Comparison of ENCODE assay signal across 8 cellular contexts in the genomic region with DNA sequence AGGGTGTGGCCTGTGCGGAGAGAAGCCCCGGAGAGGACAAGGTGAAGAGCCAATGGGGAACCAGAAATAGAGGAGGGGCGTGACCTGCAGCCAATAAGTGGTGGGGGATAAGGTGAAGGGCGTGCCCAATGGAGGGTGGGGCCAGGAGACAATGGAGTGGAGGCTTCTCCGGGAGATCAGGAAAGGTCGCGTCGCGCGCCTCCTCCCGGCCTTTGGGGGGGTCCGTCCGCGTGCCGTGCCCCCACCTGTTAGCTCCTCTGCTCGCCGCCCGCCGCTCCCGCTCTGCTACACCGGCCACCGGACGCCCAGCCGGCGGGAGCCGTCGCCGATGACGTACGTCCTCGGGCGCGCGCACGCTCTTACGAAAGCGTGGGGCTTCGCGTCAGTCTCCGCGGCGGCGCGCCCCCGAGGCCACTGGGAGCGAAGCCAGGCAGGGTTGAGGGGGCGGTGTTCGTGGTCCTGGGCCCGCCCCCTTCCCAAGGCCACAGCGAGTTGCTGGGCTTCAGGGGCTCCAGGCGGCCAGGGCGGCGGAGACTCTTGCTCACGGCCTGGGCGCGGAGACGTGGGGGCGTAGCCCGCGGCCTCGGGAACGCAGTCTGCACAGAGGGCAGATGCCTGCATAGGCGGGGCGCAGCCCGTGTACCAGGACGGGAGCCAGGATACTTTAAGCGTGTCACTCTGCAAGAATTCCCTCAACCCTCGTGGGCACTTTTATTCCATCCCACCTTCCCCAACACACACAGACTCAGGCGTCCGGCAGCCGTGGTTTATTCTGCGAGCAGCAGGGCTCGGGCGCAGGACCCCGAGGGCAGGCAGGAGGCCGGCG. TPM values are rescaled to one million over a fixed set of nuclear protein-coding genes. Genes with fewer than 3 reads are reported as not detected.
DNase-seq lines count a peak whose midpoint lies in the region; ATAC-seq lines count a peak whose summit lies in the region.

Gene MATCAP1 (minus strand): TSS at position 337 of the 826 bp plus-strand sequence. CDS start 3,353 bp downstream, outside the sequence.

- H3K27ac ChIP-seq in HUES48 (ENCODE audit: low read depth, low read length), result peak within 1 kb of the TSS; percentile 98
- no peak within 1 kb of the TSS for H3K27ac ChIP-seq in mesendoderm (ENCODE audit: low read depth, low read length)

- peak within 1 kb of the TSS; percentile 92 for H3K4me2 ChIP-seq in mesendoderm (ENCODE audit: low read length)

- peak within 1 kb of the TSS; percentile 98 for H3K56ac ChIP-seq in mesendoderm (ENCODE audit: low read length)

- no peak within 1 kb of the TSS for H2BK15ac ChIP-seq in mesendoderm (replicated peaks; ENCODE audit: low read depth)

- peak within 1 kb of the TSS; percentile 72 for H2BK5ac ChIP-seq in mesendoderm (ENCODE audit: low read length)

- H3K9ac ChIP-seq in HUES48 (ENCODE audit: low read depth, low read length) (peak within 1 kb of the TSS; percentile 97), NT2/D1 (ENCODE audit: insufficient read length, low read depth) (peak within 1 kb of the TSS; percentile 87), endocrine pancreas (ENCODE audit: control insufficient read depth, insufficient read depth, low read length) (peak within 1 kb of the TSS; percentile 77), mesendoderm (ENCODE audit: low read length) (peak within 1 kb of the TSS; percentile 85)

- H4K8ac ChIP-seq in mesendoderm (ENCODE audit: low read depth, low read length), result no peak within 1 kb of the TSS

- H3K79me1 ChIP-seq in mesendoderm (ENCODE audit: low read length), result peaks cover 4% of the 10 kb centered on the region

- no peaks in the 10 kb centered on the region for H3K9me3 ChIP-seq in HUES48 (ENCODE audit: control insufficient read depth, insufficient read depth, low read length)
- no peaks in the 10 kb centered on the region for H3K9me3 ChIP-seq in NT2/D1 (ENCODE audit: insufficient read depth, low read length)
- no peaks in the 10 kb centered on the region for H3K9me3 ChIP-seq in endocrine pancreas (ENCODE audit: control insufficient read depth, low read length)

- no CpG with 5 or more reads among the region's 77 CpGs for WGBS in mesendoderm (ENCODE audit: extremely low coverage, insufficient coverage, low lambda C conversion rate)

- H3K4me3 ChIP-seq in HUES48 (ENCODE audit: low read depth, low read length) (peak within 1 kb of the TSS; percentile 96), NT2/D1 (ENCODE audit: insufficient read length, low read depth) (peak within 1 kb of the TSS; percentile 81), endocrine pancreas (ENCODE audit: control insufficient read depth, insufficient read depth, low read length) (peak within 1 kb of the TSS; percentile 19), mesendoderm (ENCODE audit: low read length) (peak within 1 kb of the TSS; percentile 63)

- peak within 1 kb of the TSS; percentile 19 for H3K23ac ChIP-seq in mesendoderm (ENCODE audit: low read length)

- no peak within 1 kb of the TSS for H4K5ac ChIP-seq in mesendoderm (ENCODE audit: low read length)

- DNase-seq in Caki2 (ENCODE audit: low read depth) (peak; percentile 98), NT2/D1 (ENCODE audit: low read depth, low spot score) (peak; percentile 92), mesendoderm (peak; percentile 99)
- peak; percentile 75 to 87 (median 81) for DNase-seq in activated CD8-positive, alpha-beta memory T cell treated with anti-CD3 and anti-CD28 coated beads for 48 hours (ENCODE audit: low read depth in 2 of 3, low spot score in 2 of 3)
- peak; percentile 81 for DNase-seq in stimulated activated CD8-positive, alpha-beta memory T cell treated with anti-CD3 and anti-CD28 coated beads, Interleukin-12 subunit alpha, Interleukin-12 subunit beta, amount 100 ng/mL, for 4 hours (ENCODE audit: low read depth)

- H3K18ac ChIP-seq in mesendoderm (ENCODE audit: low read length), result peak within 1 kb of the TSS; percentile 15

- in situ Hi-C loops in Caki2 (cut with HindIII; ENCODE audit: low pct_unique_long_range_greater_than_20kb, low sequenced_read_pairs), result no loop called here

- H3K79me2 ChIP-seq in mesendoderm (ENCODE audit: control insufficient read depth, insufficient read depth, low read length), result no peaks in the 10 kb centered on the region

- peak; percentile 92 for ATAC-seq in GM21423 (IDR thresholded peaks at IDR 0.05; ENCODE audit: unreplicated experiment)

- 0 out of 2 replicates have a peak, but pooled peaks cover 4% of the 10 kb centered on the region for H3K4me1 ChIP-seq in HUES48 (ENCODE audit: control insufficient read depth, insufficient read depth, low read length)
- H3K4me1 ChIP-seq in NT2/D1 (ENCODE audit: insufficient read depth, insufficient read length), result peaks cover 30% of the 10 kb centered on the region
- H3K4me1 ChIP-seq in endocrine pancreas (ENCODE audit: control insufficient read depth, insufficient read depth, low read length), result no peaks in the 10 kb centered on the region
- H3K4me1 ChIP-seq in mesendoderm (ENCODE audit: control insufficient read depth, low read depth, low read length), result peaks cover 3% of the 10 kb centered on the region

- H3K36me3 ChIP-seq in HUES48 (ENCODE audit: control insufficient read depth, insufficient read depth, low read length) (no peaks in the 10 kb centered on the region), NT2/D1 (ENCODE audit: insufficient read depth, insufficient read length, low read length) (peaks cover 22% of the 10 kb centered on the region), endocrine pancreas (ENCODE audit: control insufficient read depth, insufficient read depth, low read length) (no peaks in the 10 kb centered on the region), mesendoderm (ENCODE audit: control insufficient read depth, insufficient read depth, low read length) (no peaks in the 10 kb centered on the region)

- no peak within 1 kb of the TSS for H3K4ac ChIP-seq in mesendoderm (ENCODE audit: low read depth, low read length)

- no peak within 1 kb of the TSS for H2BK120ac ChIP-seq in mesendoderm (ENCODE audit: low read depth, low read length)

- peaks cover 28% of the 10 kb centered on the region for H3K27me3 ChIP-seq in HUES48 (ENCODE audit: control insufficient read depth, insufficient read depth, low read length)
- peaks cover 30% of the 10 kb centered on the region for H3K27me3 ChIP-seq in NT2/D1 (ENCODE audit: insufficient read depth, insufficient read length)
- H3K27me3 ChIP-seq in endocrine pancreas (ENCODE audit: control insufficient read depth, insufficient read depth, low read length), result no peaks in the 10 kb centered on the region
- no peaks in the 10 kb centered on the region for H3K27me3 ChIP-seq in mesendoderm (ENCODE audit: insufficient read depth, low read length, poor library complexity)

- peak within 1 kb of the TSS; percentile 73 for H2AK5ac ChIP-seq in mesendoderm (ENCODE audit: low read length)

RNA-seq across cellular contexts. Expression of gene MATCAP1, which starts in this region (rescaled TPM):
- 10.1 and 25.8 TPM in 2 replicates for total RNA-seq in Caki2 (2014; rRNA removed; shearing (Covaris generic); ENCODE audit: low replicate concordance)
- 9.7 TPM for polyA plus RNA-seq in mesendoderm (2013, experiment 1 of 2)
- polyA plus RNA-seq in mesendoderm (2013, experiment 2 of 2), result 8.2 TPM

Comparison
In these comparisons a context has a peak if more than half of its experiments do, and no peak if none do; other contexts are left out.
1. H3K4me3 ChIP-seq: peak in every context shown above with its lines; median percentile 96 in HUES48; 81 in NT2/D1; 63 in mesendoderm; 19 in endocrine pancreas.